ENCODE assay signal across 16 cellular contexts in the genomic region with DNA sequence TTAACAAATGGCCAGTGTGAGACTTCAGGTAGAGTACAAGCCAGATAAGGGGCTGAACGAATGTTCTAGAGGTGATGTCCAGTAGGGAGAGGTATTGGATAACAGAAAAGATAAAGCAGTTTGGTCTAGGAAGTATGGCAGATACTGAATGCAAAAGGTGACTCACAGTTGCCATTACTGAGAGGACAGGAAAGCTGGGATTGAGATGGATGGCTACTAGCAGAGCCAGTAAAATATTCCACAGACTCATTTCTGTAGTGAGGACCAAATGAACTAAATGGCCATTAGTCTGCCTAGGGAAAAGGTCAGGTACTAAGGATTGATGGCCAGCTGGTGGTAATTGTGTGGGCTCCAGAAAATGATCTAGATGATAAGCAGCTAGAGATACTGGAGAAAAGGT. TPM values are rescaled to one million over a fixed set of nuclear protein-coding genes. Genes with fewer than 3 reads are reported as not detected.
DNase-seq lines count a peak whose midpoint lies in the region; ATAC-seq and TF ChIP-seq lines count a peak whose summit lies in the region.
"Had no signal": no experiment of that assay in that cellular context is flagged by ENCODE, and none has a peak within 500 bp of the region (broad histone marks: within the 10 kb centered on the region; RNA-seq: fewer than 3 reads in every experiment).

No MANE protein-coding gene starts in this region.

- TF ChIP-seq CTCF in fibroblast of mammary gland (conservative IDR thresholded peaks at IDR 0.05; ENCODE audit: control insufficient read depth, insufficient read depth, low read depth, low read length), result no peak

- DNase-seq in NCI-H82 (lab: John Stamatoyannopoulos, UW), result peak; percentile 36
- no peak for DNase-seq in NCI-H82 treated with DMSO at 0.1 percent for 48 hours (lab: John Stamatoyannopoulos, UW; ENCODE audit: unreplicated experiment)
- peak; percentile 38 for DNase-seq in fibroblast of mammary gland (ENCODE audit: low read depth)
- peak; percentile 45 for DNase-seq in renal cortical epithelial cell (ENCODE audit: low read depth)
- DNase-seq in 8988T, result no peak
- no peak for DNase-seq in activated CD8-positive, alpha-beta memory T cell treated with anti-CD3 and anti-CD28 coated beads, Interleukin-2, amount 10 ng/mL, durations not matched to agents 7 days and 5 days
- DNase-seq in posterior cingulate gyrus, result no peak
- DNase-seq: activated CD4-positive, alpha-beta T cell treated with anti-CD3 and anti-CD28 coated beads, Interleukin-2, amount 50 U/mL, for 4 hours; activated gamma-delta T cell treated with Interleukin-2 at 50 U/mL for 16 hours; cerebellar nuclear complex; esophagus squamous epithelium; midbrain; NCI-H2107; transverse colon had no signal

- intact Hi-C loops in posterior cingulate gyrus (cut with DNase I), result no loop called here

- no peak overlapping the region for H3K4me3 ChIP-seq in fibroblast of mammary gland (ENCODE audit: control insufficient read depth, low read depth, low read length)
- H3K4me3 ChIP-seq: A549, esophagus squamous epithelium, transverse colon had no signal

- H3K27ac Mint-ChIP-seq in activated CD8-positive, alpha-beta memory T cell treated with anti-CD3 and anti-CD28 coated beads, Interleukin-2, amount 10 ng/mL, durations not matched to agents 7 days and 5 days, result no peak overlapping the region

- H3K9me3 Mint-ChIP-seq in activated CD8-positive, alpha-beta memory T cell treated with anti-CD3 and anti-CD28 coated beads, Interleukin-2, amount 10 ng/mL, durations not matched to agents 7 days and 5 days (ENCODE audit: low read depth), result no peaks in the 10 kb centered on the region

- H3K4me1 Mint-ChIP-seq in activated CD8-positive, alpha-beta memory T cell treated with anti-CD3 and anti-CD28 coated beads, Interleukin-2, amount 10 ng/mL, durations not matched to agents 7 days and 5 days, result peaks cover 14% of the 10 kb centered on the region

- peak; percentile 90 for ATAC-seq in SK-N-SH treated with all-trans-retinoic acid at 6 μM for 48 hours
- ATAC-seq in activated CD8-positive, alpha-beta memory T cell treated with anti-CD3 and anti-CD28 coated beads, Interleukin-2, amount 10 ng/mL, durations not matched to agents 7 days and 5 days, result no peak
- ATAC-seq: A549 had no signal

- H3K27me3 Mint-ChIP-seq in activated CD8-positive, alpha-beta memory T cell treated with anti-CD3 and anti-CD28 coated beads, Interleukin-2, amount 10 ng/mL, durations not matched to agents 7 days and 5 days, result no peaks in the 10 kb centered on the region

- H3K4me3 Mint-ChIP-seq in activated CD8-positive, alpha-beta memory T cell treated with anti-CD3 and anti-CD28 coated beads, Interleukin-2, amount 10 ng/mL, durations not matched to agents 7 days and 5 days, result no peak overlapping the region

- peaks cover 6% of the 10 kb centered on the region for H3K36me3 Mint-ChIP-seq in activated CD8-positive, alpha-beta memory T cell treated with anti-CD3 and anti-CD28 coated beads, Interleukin-2, amount 10 ng/mL, durations not matched to agents 7 days and 5 days

- CTCF ChIA-PET in activated CD8-positive, alpha-beta memory T cell treated with anti-CD3 and anti-CD28 coated beads, Interleukin-2, amount 10 ng/mL, durations not matched to agents 7 days and 5 days (lab: Charles Lee), result no interaction called here

TF ChIP-seq in SK-N-SH treated with all-trans-retinoic acid at 6 μM for 48 hours, 23 proteins besides CTCF, POLR2A, EP300 and RAD21:
- TF ChIP-seq ZNF565 (CRISPR knock-in tag; conservative IDR thresholded peaks at IDR 0.05; ENCODE audit: low read depth) (no peak), ZNF70 (CRISPR knock-in tag; IDR thresholded peaks at IDR 0.05) (0 out of 2 replicates have a peak, but pooled peaks have one; percentile 18), TCF4 (CRISPR knock-in tag; IDR thresholded peaks at IDR 0.05; ENCODE audit: borderline replicate concordance) (peak; percentile 41; the same call in 1 of the 2 replicates), ZC3H10 (CRISPR knock-in tag; IDR thresholded peaks at IDR 0.05) (peak; percentile 74; the same call in 1 of the 2 replicates), GLIS3 (CRISPR knock-in tag; IDR thresholded peaks at IDR 0.05) (0 out of 2 replicates have a peak, but pooled peaks have one; percentile 81), CSDC2 (CRISPR knock-in tag; IDR thresholded peaks at IDR 0.05) (no peak), ZFP3 (CRISPR knock-in tag; IDR thresholded peaks at IDR 0.05) (no peak), OSR1 (CRISPR knock-in tag; IDR thresholded peaks at IDR 0.05) (no peak), SNAI2 (CRISPR knock-in tag; IDR thresholded peaks at IDR 0.05) (no peak), ISL1 (CRISPR knock-in tag; IDR thresholded peaks at IDR 0.05) (peak; percentile 97), TOX (CRISPR knock-in tag; IDR thresholded peaks at IDR 0.05; ENCODE audit: borderline replicate concordance) (no peak)
- TF ChIP-seq, protein P1, sequence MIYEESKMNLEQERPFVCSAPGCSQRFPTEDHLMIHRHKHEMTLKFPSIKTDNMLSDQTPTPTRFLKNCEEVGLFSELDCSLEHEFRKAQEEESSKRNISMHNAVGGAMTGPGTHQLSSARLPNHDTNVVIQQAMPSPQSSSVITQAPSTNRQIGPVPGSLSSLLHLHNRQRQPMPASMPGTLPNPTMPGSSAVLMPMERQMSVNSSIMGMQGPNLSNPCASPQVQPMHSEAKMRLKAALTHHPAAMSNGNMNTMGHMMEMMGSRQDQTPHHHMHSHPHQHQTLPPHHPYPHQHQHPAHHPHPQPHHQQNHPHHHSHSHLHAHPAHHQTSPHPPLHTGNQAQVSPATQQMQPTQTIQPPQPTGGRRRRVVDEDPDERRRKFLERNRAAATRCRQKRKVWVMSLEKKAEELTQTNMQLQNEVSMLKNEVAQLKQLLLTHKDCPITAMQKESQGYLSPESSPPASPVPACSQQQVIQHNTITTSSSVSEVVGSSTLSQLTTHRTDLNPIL (CRISPR knock-in tag; IDR thresholded peaks at IDR 0.05; ENCODE audit: low read depth), result peak; percentile 41; the same call in 1 of the 2 replicates
- TF ChIP-seq, protein P2, sequence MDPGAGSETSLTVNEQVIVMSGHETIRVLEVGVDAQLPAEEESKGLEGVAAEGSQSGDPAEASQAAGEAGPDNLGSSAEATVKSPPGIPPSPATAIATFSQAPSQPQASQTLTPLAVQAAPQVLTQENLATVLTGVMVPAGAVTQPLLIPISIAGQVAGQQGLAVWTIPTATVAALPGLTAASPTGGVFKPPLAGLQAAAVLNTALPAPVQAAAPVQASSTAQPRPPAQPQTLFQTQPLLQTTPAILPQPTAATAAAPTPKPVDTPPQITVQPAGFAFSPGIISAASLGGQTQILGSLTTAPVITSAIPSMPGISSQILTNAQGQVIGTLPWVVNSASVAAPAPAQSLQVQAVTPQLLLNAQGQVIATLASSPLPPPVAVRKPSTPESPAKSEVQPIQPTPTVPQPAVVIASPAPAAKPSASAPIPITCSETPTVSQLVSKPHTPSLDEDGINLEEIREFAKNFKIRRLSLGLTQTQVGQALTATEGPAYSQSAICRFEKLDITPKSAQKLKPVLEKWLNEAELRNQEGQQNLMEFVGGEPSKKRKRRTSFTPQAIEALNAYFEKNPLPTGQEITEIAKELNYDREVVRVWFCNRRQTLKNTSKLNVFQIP (CRISPR knock-in tag; IDR thresholded peaks at IDR 0.05; ENCODE audit: borderline replicate concordance, low read depth), result no peak
- TF ChIP-seq, protein P3, sequence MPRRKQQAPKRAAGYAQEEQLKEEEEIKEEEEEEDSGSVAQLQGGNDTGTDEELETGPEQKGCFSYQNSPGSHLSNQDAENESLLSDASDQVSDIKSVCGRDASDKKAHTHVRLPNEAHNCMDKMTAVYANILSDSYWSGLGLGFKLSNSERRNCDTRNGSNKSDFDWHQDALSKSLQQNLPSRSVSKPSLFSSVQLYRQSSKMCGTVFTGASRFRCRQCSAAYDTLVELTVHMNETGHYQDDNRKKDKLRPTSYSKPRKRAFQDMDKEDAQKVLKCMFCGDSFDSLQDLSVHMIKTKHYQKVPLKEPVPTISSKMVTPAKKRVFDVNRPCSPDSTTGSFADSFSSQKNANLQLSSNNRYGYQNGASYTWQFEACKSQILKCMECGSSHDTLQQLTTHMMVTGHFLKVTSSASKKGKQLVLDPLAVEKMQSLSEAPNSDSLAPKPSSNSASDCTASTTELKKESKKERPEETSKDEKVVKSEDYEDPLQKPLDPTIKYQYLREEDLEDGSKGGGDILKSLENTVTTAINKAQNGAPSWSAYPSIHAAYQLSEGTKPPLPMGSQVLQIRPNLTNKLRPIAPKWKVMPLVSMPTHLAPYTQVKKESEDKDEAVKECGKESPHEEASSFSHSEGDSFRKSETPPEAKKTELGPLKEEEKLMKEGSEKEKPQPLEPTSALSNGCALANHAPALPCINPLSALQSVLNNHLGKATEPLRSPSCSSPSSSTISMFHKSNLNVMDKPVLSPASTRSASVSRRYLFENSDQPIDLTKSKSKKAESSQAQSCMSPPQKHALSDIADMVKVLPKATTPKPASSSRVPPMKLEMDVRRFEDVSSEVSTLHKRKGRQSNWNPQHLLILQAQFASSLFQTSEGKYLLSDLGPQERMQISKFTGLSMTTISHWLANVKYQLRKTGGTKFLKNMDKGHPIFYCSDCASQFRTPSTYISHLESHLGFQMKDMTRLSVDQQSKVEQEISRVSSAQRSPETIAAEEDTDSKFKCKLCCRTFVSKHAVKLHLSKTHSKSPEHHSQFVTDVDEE (CRISPR knock-in tag; IDR thresholded peaks at IDR 0.05), result 0 out of 2 replicates have a peak, but pooled peaks have one; percentile 65

RNA-seq across cellular contexts. Expression of a gene that starts 11.5 kb away (rescaled TPM):
- total RNA-seq in renal cortical epithelial cell, result 20.2 and 21.0 TPM in 2 replicates
- total RNA-seq in activated CD8-positive, alpha-beta memory T cell treated with anti-CD3 and anti-CD28 coated beads, Interleukin-2, amount 10 ng/mL, durations not matched to agents 7 days and 5 days, result 10 to 100 TPM; 13.0 to 15.7 TPM

RNA-seq across cellular contexts. Expression of a gene that starts 21.6 kb away (rescaled TPM):
- total RNA-seq in renal cortical epithelial cell, result 0.15 and 1.2 TPM in 2 replicates
- total RNA-seq in activated CD8-positive, alpha-beta memory T cell treated with anti-CD3 and anti-CD28 coated beads, Interleukin-2, amount 10 ng/mL, durations not matched to agents 7 days and 5 days, result not detected
- total RNA-seq: transverse colon had no signal

Comparison
In these comparisons a context has a peak if more than half of its experiments do, and no peak if none do; other contexts are left out.
1. DNase-seq: peak in NCI-H82 (single experiment), fibroblast of mammary gland (single experiment) and renal cortical epithelial cell (single experiment); none in NCI-H82 treated with DMSO at 0.1 percent for 48 hours (single experiment), 8988T (single experiment), activated CD8-positive, alpha-beta memory T cell treated with anti-CD3 and anti-CD28 coated beads, Interleukin-2, amount 10 ng/mL, durations not matched to agents 7 days and 5 days (single experiment) and posterior cingulate gyrus (0 of 10).